ENCODE assay signal across 8 cellular contexts in the genomic region with DNA sequence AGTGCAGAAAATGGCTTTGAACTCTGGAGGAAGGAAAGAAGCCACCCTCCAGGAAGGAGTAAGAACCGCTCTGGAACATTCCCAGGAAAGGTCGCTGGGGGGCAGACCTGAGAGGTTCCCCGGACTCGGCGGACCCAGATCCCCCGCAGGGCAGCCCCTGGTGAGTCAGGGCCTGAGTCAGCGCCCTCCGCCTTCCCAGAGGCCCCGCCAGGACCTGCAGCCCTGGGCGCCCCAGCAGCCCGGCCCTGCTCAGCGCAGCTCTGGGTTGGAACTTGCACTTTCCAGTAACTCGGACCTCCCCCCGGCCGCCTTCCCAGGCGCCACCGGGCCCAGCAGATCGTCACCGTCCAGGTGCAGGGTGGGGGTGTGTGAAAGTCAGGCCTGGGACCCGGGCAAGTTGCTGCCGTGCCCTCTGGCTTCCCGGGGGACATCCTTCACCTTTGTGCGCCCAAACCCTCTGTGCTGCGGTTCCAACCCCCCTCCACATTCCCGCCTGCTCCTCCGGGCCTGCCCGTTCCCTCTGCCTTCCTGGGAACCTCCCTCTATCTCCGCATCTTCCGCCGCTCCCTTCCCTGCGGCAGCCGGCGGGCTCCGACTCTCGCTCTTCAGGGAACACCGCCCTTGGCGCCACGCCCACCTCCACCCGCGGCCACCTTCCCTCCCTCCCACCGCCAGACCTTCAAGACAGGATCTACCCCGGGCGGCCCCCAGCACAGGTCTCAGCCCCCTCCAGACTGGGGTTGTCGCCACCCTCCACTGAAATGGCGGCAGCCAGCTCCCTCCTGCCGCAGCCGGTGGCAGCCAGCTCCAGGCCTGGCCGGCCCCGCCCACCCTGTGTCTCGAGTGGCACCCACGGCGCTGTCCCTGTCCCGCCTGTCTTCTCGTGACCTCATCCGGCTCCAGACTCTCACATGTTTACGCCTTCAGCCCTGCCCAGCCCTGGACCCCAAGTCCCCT. TPM values are rescaled to one million over a fixed set of nuclear protein-coding genes. Genes with fewer than 3 reads are reported as not detected.
A peak's percentile ranks its signal among the peaks of the same experiment; 100 is the strongest.
DNase-seq lines count a peak whose midpoint lies in the region; ATAC-seq and TF ChIP-seq lines count a peak whose summit lies in the region.

No MANE protein-coding gene starts in this region.

- ATAC-seq in GM19328 (IDR thresholded peaks at IDR 0.05; ENCODE audit: unreplicated experiment), result peak; percentile 61
- ATAC-seq in HG03571 (IDR thresholded peaks at IDR 0.05; ENCODE audit: unreplicated experiment), result peak; percentile 65

- no peaks in the 10 kb centered on the region for H3K36me3 ChIP-seq in NT2/D1 (ENCODE audit: insufficient read depth, insufficient read length, low read length)
- no peaks in the 10 kb centered on the region for H3K36me3 ChIP-seq in endodermal cell (ENCODE audit: control insufficient read depth, insufficient read depth, low read length)

- H3K4me1 ChIP-seq in NT2/D1 (ENCODE audit: insufficient read depth, insufficient read length) (peaks cover 11% of the 10 kb centered on the region), endodermal cell (ENCODE audit: control insufficient read depth, insufficient read depth, low read length) (peaks cover 3% of the 10 kb centered on the region)

- peaks cover 9% of the 10 kb centered on the region for H3K4me1 Mint-ChIP-seq in endodermal cell
- peaks cover 18% of the 10 kb centered on the region for H3K4me1 Mint-ChIP-seq in mesothelial cell of epicardium

- H3K9ac ChIP-seq in NT2/D1 (ENCODE audit: insufficient read length, low read depth), result peak overlapping the region; percentile 94
- peak overlapping the region; percentile 77 for H3K9ac ChIP-seq in endodermal cell (ENCODE audit: extremely low read depth, low read length, poor library complexity, severe bottlenecking)

- H3K27ac Mint-ChIP-seq in endodermal cell (peak overlapping the region; percentile 96), mesothelial cell of epicardium (peak overlapping the region; percentile 95)

- TF ChIP-seq CTCF in endodermal cell (conservative IDR thresholded peaks at IDR 0.05) (peak; percentile 82), mesothelial cell of epicardium (IDR thresholded peaks at IDR 0.05; ENCODE audit: unreplicated experiment) (peak; percentile 70)

- DNase-seq in CD1c-positive myeloid dendritic cell (ENCODE audit: extremely low spot score) (peak; percentile 95), NT2/D1 (ENCODE audit: low read depth, low spot score) (peak; percentile 32), endodermal cell (peak; percentile 95), mesothelial cell of epicardium (ENCODE audit: low spot score in 2 of 2, unreplicated experiment in 2 of 2) (peak; percentile 77 to 89)
- peak; percentile 79 for DNase-seq in activated CD8-positive, alpha-beta memory T cell treated with anti-CD3 and anti-CD28 coated beads, Interleukin-2, amount 50 U/mL, for 24 hours (ENCODE audit: extremely low read depth)
- peak; percentile 72 for DNase-seq in stimulated activated CD8-positive, alpha-beta memory T cell treated with anti-CD3 and anti-CD28 coated beads, Interleukin-15, amount 100 ng/mL, for 24 hours (ENCODE audit: low read depth)

- 5 to 13% methylated on average over 29 to 56 of the region's 56 CpGs for WGBS in endodermal cell (ENCODE audit: insufficient coverage in 1 of 2, insufficient read length in 1 of 2), 2 experiments

- H3K36me3 Mint-ChIP-seq in endodermal cell (ENCODE audit: low read depth) (no peaks in the 10 kb centered on the region), mesothelial cell of epicardium (peaks cover 4% of the 10 kb centered on the region)

- H3K4me3 Mint-ChIP-seq in endodermal cell, result peak overlapping the region; percentile 79
- H3K4me3 Mint-ChIP-seq in mesothelial cell of epicardium, result peak overlapping the region; percentile 86

- H3K9me3 Mint-ChIP-seq in endodermal cell (no peaks in the 10 kb centered on the region), mesothelial cell of epicardium (peaks cover 13% of the 10 kb centered on the region)

- peak overlapping the region; percentile 64 for H3K27ac ChIP-seq in endodermal cell (ENCODE audit: low read depth, low read length)

- H3K4me3 ChIP-seq in NT2/D1 (ENCODE audit: insufficient read length, low read depth) (peak overlapping the region; percentile 67), endodermal cell (ENCODE audit: low read length) (peak overlapping the region; percentile 81)

- H3K27me3 Mint-ChIP-seq in endodermal cell (ENCODE audit: insufficient read depth), result no peaks in the 10 kb centered on the region
- no peaks in the 10 kb centered on the region for H3K27me3 Mint-ChIP-seq in mesothelial cell of epicardium (ENCODE audit: low read depth)

- no peaks in the 10 kb centered on the region for H3K27me3 ChIP-seq in NT2/D1 (ENCODE audit: insufficient read depth, insufficient read length)
- no peaks in the 10 kb centered on the region for H3K27me3 ChIP-seq in endodermal cell (ENCODE audit: control insufficient read depth, insufficient read depth, low read length, poor library complexity, severe bottlenecking)

- H3K9me3 ChIP-seq in NT2/D1 (ENCODE audit: insufficient read depth, low read length) (no peaks in the 10 kb centered on the region), endodermal cell (ENCODE audit: control insufficient read depth, low read length) (no peaks in the 10 kb centered on the region)

RNA-seq across cellular contexts. Expression of a gene that starts 36.8 kb away (rescaled TPM):
- not detected for total RNA-seq in endodermal cell
- 15.0 TPM for polyA plus RNA-seq in endodermal cell (2013, experiment 1 of 2)
- 12.3 TPM for polyA plus RNA-seq in endodermal cell (2013, experiment 2 of 2)
- total RNA-seq in mesothelial cell of epicardium, result 11.2 to 12.2 TPM (median 12.0 TPM) in 3 replicates

Comparison
In these comparisons a context has a peak if more than half of its experiments do, and no peak if none do; other contexts are left out.
1. Peak in every context shown above with its lines: DNase-seq, ATAC-seq, H3K4me3 ChIP-seq and H3K27ac ChIP-seq.
2. DNase-seq: peak in every context shown above with its lines; median percentile 95 in CD1c-positive myeloid dendritic cell; 95 in endodermal cell; 83 in mesothelial cell of epicardium; 79 in activated CD8-positive, alpha-beta memory T cell treated with anti-CD3 and anti-CD28 coated beads, Interleukin-2, amount 50 U/mL, for 24 hours; 72 in stimulated activated CD8-positive, alpha-beta memory T cell treated with anti-CD3 and anti-CD28 coated beads, Interleukin-15, amount 100 ng/mL, for 24 hours; 32 in NT2/D1.
3. RNA of a gene that starts 36.8 kb away (total RNA-seq): 11.2 to 12.2 TPM in mesothelial cell of epicardium; not detected in endodermal cell; every median in the first group is over 10 times any median in the second.